10 cellular contexts compared by ENCODE assay signal in the genomic region with DNA sequence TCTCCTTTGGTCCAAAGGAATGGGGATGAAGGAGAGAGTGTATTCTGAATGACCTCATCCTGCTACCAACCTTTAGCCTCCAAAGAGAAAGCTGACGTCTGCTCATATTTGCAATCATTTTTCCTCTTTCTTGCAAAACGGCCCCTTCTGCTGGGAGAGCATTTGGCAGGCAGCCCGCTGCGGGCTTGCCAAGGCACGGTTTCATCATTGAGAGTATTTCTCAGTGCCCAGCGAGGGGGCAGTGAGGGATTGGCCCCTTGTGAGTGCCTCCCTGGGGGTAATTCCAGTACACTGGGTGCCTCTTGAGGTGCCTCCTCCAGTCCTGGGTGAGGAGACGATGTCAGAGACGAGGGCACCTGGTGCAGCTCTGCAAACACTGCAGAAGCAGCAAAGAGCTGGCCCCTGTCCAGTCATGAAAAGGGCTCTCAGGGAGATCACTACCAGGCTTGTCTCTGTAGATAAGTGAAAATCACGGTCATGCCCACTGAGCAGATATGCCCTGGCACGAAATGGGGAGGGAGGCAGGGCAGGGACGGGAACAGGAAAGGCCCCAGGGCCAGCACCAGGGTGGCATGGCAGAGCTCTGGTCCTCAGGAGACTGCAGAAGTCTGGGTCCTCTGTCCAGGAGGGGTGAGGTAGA. TPM values are rescaled to one million over a fixed set of nuclear protein-coding genes. Genes with fewer than 3 reads are reported as not detected.
DNase-seq lines count a peak whose midpoint lies in the region; ATAC-seq, FAIRE-seq and TF ChIP-seq lines count a peak whose summit lies in the region.
"Had no signal": no experiment of that assay in that cellular context is flagged by ENCODE, and none has a peak within 500 bp of the region (broad histone marks: within the 10 kb centered on the region; RNA-seq: fewer than 3 reads in every experiment).

No MANE protein-coding gene starts in this region.

- BruUV-seq in HepG2 (replicated peaks; lab: Mats Ljungman, UMichigan), result no TSS peak

- H3K9me3 ChIP-seq in HepG2 (ENCODE audit: low read length) (no peaks in the 10 kb centered on the region), SJCRH30 (replicated peaks) (no peaks in the 10 kb centered on the region)

- peaks cover 0 to 3% of the 10 kb centered on the region in 2 donors for H3K27me3 Mint-ChIP-seq in natural killer cell treated with Interleukin-12 subunit alpha and Interleukin-12 subunit beta and Interleukin-15 and Interleukin-18, amount 100 ng/mL, for 72 hours
- H3K27me3 Mint-ChIP-seq in natural killer cell (ENCODE audit: low read depth in 2 of 2), result peaks cover 6% of the 10 kb centered on the region in 2 donors

- TF ChIP-seq EP300 in HepG2 (IDR thresholded peaks at IDR 0.05; ENCODE audit: low read depth in 2 of 2, low read length in 2 of 2) (no peak), HepG2 (CRISPR knock-in tag; IDR thresholded peaks at IDR 0.05; ENCODE audit: borderline replicate concordance) (no peak)

- TF ChIP-seq RAD21 in HepG2 (CRISPR knock-in tag; IDR thresholded peaks at IDR 0.05), result no peak

- no peak overlapping the region for H2AFZ ChIP-seq in HepG2 (ENCODE audit: low read length)

- no peak overlapping the region for H3K4me3 ChIP-seq in HepG2 (replicated peaks in 1 of 3; ENCODE audit: insufficient read depth in 1 of 3, low read depth in 2 of 3, low read length in 3 of 3)
- no peak overlapping the region for H3K4me3 ChIP-seq in SJCRH30
- H3K4me3 ChIP-seq: cardiac muscle cell had no signal

- H3K4me1 ChIP-seq in HepG2 (ENCODE audit: insufficient read depth, low read length), result peaks cover 22% of the 10 kb centered on the region
- no peaks in the 10 kb centered on the region for H3K4me1 ChIP-seq in SJCRH30

- H4K20me1 ChIP-seq in HepG2 (ENCODE audit: insufficient read depth, low read length), result no peaks in the 10 kb centered on the region

- H3K79me2 ChIP-seq in HepG2 (ENCODE audit: insufficient read depth, low read length), result no peaks in the 10 kb centered on the region

- H3K4me2 ChIP-seq in HepG2 (ENCODE audit: low read depth, low read length), result no peak overlapping the region

- H3K27ac ChIP-seq in HepG2 (ENCODE audit: extremely low read length, insufficient read depth, low read length), result no peak overlapping the region
- no peak overlapping the region for H3K27ac ChIP-seq in SJCRH30
- H3K27ac ChIP-seq: cardiac muscle cell had no signal

- H3K36me3 Mint-ChIP-seq in natural killer cell treated with Interleukin-12 subunit alpha and Interleukin-12 subunit beta and Interleukin-15 and Interleukin-18, amount 100 ng/mL, for 72 hours, result no peaks in the 10 kb centered on the region
- H3K36me3 Mint-ChIP-seq in natural killer cell, result no peaks in the 10 kb centered on the region

- H3K9me3 Mint-ChIP-seq in natural killer cell treated with Interleukin-12 subunit alpha and Interleukin-12 subunit beta and Interleukin-15 and Interleukin-18, amount 100 ng/mL, for 72 hours, result no peaks in the 10 kb centered on the region
- H3K9me3 Mint-ChIP-seq in natural killer cell, result no peaks in the 10 kb centered on the region

- POLR2A ChIA-PET in HepG2 (lab: Yijun Ruan, JAX), result no interaction called here

- no peak overlapping the region for H3K9ac ChIP-seq in HepG2 (ENCODE audit: insufficient read depth, low read depth, low read length)

- H3K27ac Mint-ChIP-seq in natural killer cell treated with Interleukin-12 subunit alpha and Interleukin-12 subunit beta and Interleukin-15 and Interleukin-18, amount 100 ng/mL, for 72 hours, result no peak overlapping the region
- H3K27ac Mint-ChIP-seq in natural killer cell, result no peak overlapping the region
- H3K27ac Mint-ChIP-seq: activated CD4-positive, alpha-beta T cell treated with anti-CD3 and anti-CD28 coated beads for 36 hours had no signal

- no peak for TF ChIP-seq POLR2A in HepG2 (IDR thresholded peaks at IDR 0.05; ENCODE audit: insufficient read depth in 1 of 2, low read depth in 2 of 2, low read length in 2 of 2)

- intact Hi-C loops in natural killer cell (cut with micrococcal nuclease), result no loop called here
- intact Hi-C loops in HepG2 (cut with micrococcal nuclease; ENCODE audit: unreplicated experiment), result no loop called here

- ATAC-seq in natural killer cell treated with Interleukin-12 subunit alpha and Interleukin-12 subunit beta and Interleukin-15 and Interleukin-18, amount 100 ng/mL, for 72 hours, result no peak
- ATAC-seq in natural killer cell, result no peak
- no peak for ATAC-seq in HepG2
- no peak for ATAC-seq in GM18909 (IDR thresholded peaks at IDR 0.05; ENCODE audit: poor library complexity, unreplicated experiment)
- no peak for ATAC-seq in GM18498 (IDR thresholded peaks at IDR 0.05; ENCODE audit: unreplicated experiment)
- ATAC-seq: activated CD4-positive, alpha-beta T cell treated with anti-CD3 and anti-CD28 coated beads for 36 hours had no signal

- no peak overlapping the region for H3K4me3 Mint-ChIP-seq in natural killer cell treated with Interleukin-12 subunit alpha and Interleukin-12 subunit beta and Interleukin-15 and Interleukin-18, amount 100 ng/mL, for 72 hours
- H3K4me3 Mint-ChIP-seq in natural killer cell, result no peak overlapping the region
- H3K4me3 Mint-ChIP-seq: activated CD4-positive, alpha-beta T cell treated with anti-CD3 and anti-CD28 coated beads for 36 hours had no signal

- no peaks in the 10 kb centered on the region for H3K36me3 ChIP-seq in HepG2 (replicated peaks in 1 of 2; ENCODE audit: control insufficient read depth in 1 of 2, insufficient read depth in 2 of 2, low read length in 2 of 2)
- H3K36me3 ChIP-seq in SJCRH30, result no peaks in the 10 kb centered on the region
- H3K36me3 ChIP-seq: cardiac muscle cell had no signal

- TF ChIP-seq CTCF in natural killer cell (IDR thresholded peaks at IDR 0.05), result no peak
- TF ChIP-seq CTCF in HepG2 (CRISPR knock-in tag; IDR thresholded peaks at IDR 0.05), result no peak

- DNase-seq in natural killer cell treated with Interleukin-12 subunit alpha and Interleukin-12 subunit beta and Interleukin-15 and Interleukin-18, amount 100 ng/mL, for 72 hours (ENCODE audit: low spot score), result peak; percentile 35
- DNase-seq in natural killer cell (no peak), astrocyte of the hippocampus (ENCODE audit: low read depth, low spot score) (peak; percentile 51), HepG2 (ENCODE audit: low spot score) (no peak), NCI-H774 (lab: John Stamatoyannopoulos, UW) (no peak), SJCRH30 (no peak)
- DNase-seq: activated CD4-positive, alpha-beta T cell treated with anti-CD3 and anti-CD28 coated beads for 36 hours had no signal

- H3K4me1 Mint-ChIP-seq in natural killer cell treated with Interleukin-12 subunit alpha and Interleukin-12 subunit beta and Interleukin-15 and Interleukin-18, amount 100 ng/mL, for 72 hours (ENCODE audit: low read depth in 2 of 2), result no peaks in the 10 kb centered on the region
- no peaks in the 10 kb centered on the region for H3K4me1 Mint-ChIP-seq in natural killer cell
- H3K4me1 Mint-ChIP-seq: activated CD4-positive, alpha-beta T cell treated with anti-CD3 and anti-CD28 coated beads for 36 hours had no signal

- CTCF ChIA-PET in HepG2 (lab: Yijun Ruan, JAX; ENCODE audit: low intra/inter-chr PET ratio, low total read pairs), result no interaction called here

- in situ Hi-C loops in HepG2 (cut with HindIII; ENCODE audit: extremely low pct_ligation_motif_present, low pct_unique_long_range_greater_than_20kb), result no loop called here

- 2% methylated on average over 11 of the region's 11 CpGs for WGBS in HepG2 (ENCODE audit: low lambda C conversion rate)

- peaks cover 9 to 24% of the 10 kb centered on the region in 2 experiments for H3K27me3 ChIP-seq in HepG2 (ENCODE audit: control insufficient read depth in 1 of 2, insufficient read depth in 2 of 2, low read length in 2 of 2)
- peaks cover 41% of the 10 kb centered on the region for H3K27me3 ChIP-seq in SJCRH30
- H3K27me3 ChIP-seq: cardiac muscle cell had no signal

- FAIRE-seq in HepG2 (lab: Jason Lieb, UNC), result no peak

TF ChIP-seq in HepG2, 621 proteins besides CTCF, POLR2A, EP300 and RAD21:
- TF ChIP-seq NCOA2 (CRISPR knock-in tag; IDR thresholded peaks at IDR 0.05), result no peak
- peak; percentile 59; the same call in 1 of the 2 replicates for TF ChIP-seq CEBPB (IDR thresholded peaks at IDR 0.05; ENCODE audit: borderline replicate concordance, low read depth, low read length)
- TF ChIP-seq MAFK (conservative IDR thresholded peaks at IDR 0.05 in 1 of 2, IDR thresholded peaks at IDR 0.05 in 1 of 2; ENCODE audit: low read length in 2 of 2), result 0 out of 4 replicates have a peak, but pooled peaks have one; percentile 18 to 22
- TF ChIP-seq ZNF761 (CRISPR knock-in tag; conservative IDR thresholded peaks at IDR 0.05), result no peak

RNA-seq across cellular contexts. Expression of a gene that starts 48.7 kb away (rescaled TPM):
- not detected for total RNA-seq in natural killer cell treated with Interleukin-12 subunit alpha and Interleukin-12 subunit beta and Interleukin-15 and Interleukin-18, amount 100 ng/mL, for 72 hours
- total RNA-seq in natural killer cell (not detected), HepG2 (2016; rRNA removed; fragmentation: Illumina TruSeq; extraction: Trizol) (1.7 and 1.9 TPM in 2 replicates)
- total RNA-seq in HepG2 (2016; cell fraction: cytosol; rRNA removed; fragmentation: Illumina TruSeq; extraction: Trizol; ENCODE audit: low read depth), result 0.10 and 0.53 TPM in 2 replicates
- 1.3 and 2.2 TPM in 2 replicates for total RNA-seq in HepG2 (2016; cell fraction: insoluble cytoplasmic fraction; rRNA removed; fragmentation: Illumina TruSeq; extraction: Trizol)
- total RNA-seq in HepG2 (2016; cell fraction: membrane; rRNA removed; fragmentation: Illumina TruSeq; extraction: Trizol), result 0.80 and 1.6 TPM in 2 replicates
- 1.3 TPM in 2 replicates for total RNA-seq in HepG2 (2016; cell fraction: nucleus; rRNA removed; fragmentation: Illumina TruSeq; extraction: Trizol)
- polyA plus RNA-seq in HepG2 (2011; rRNA removed), result 3.4 and 4.9 TPM in 2 replicates
- polyA plus RNA-seq in HepG2 (2011; cell fraction: cytosol; rRNA removed), result 1.9 and 3.3 TPM in 2 replicates
- 12.2 and 16.4 TPM in 2 replicates for polyA plus RNA-seq in HepG2 (2011; cell fraction: nucleus; rRNA removed)
- 3.5 and 6.3 TPM in 2 replicates for polyA plus RNA-seq in HepG2 (2012)
- polyA plus RNA-seq in HepG2 (2016; cell fraction: cytosol; fragmentation: Illumina TruSeq; extraction: Trizol; ENCODE audit: low read depth), result 0.17 TPM in 2 replicates
- 1.8 and 2.1 TPM in 2 replicates for polyA plus RNA-seq in HepG2 (2016; cell fraction: insoluble cytoplasmic fraction; fragmentation: Illumina TruSeq; extraction: Trizol; ENCODE audit: low read depth)
- polyA plus RNA-seq in HepG2 (2016; cell fraction: membrane; fragmentation: Illumina TruSeq; extraction: Trizol; ENCODE audit: low read depth), result 0.12 and 0.47 TPM in 2 replicates
- 3.9 and 4.1 TPM in 2 replicates for polyA plus RNA-seq in HepG2 (2016; cell fraction: nucleus; fragmentation: Illumina TruSeq; extraction: Trizol; ENCODE audit: insufficient read depth, low read depth)
- polyA minus RNA-seq in HepG2 (2011; rRNA and poly(A)+ RNA removed; ENCODE audit: low replicate concordance), result 9.0 TPM in 1 of 2 replicates, not detected in the other
- 4.0 and 5.5 TPM in 2 replicates for polyA minus RNA-seq in HepG2 (2011; cell fraction: cytosol; rRNA and poly(A)+ RNA removed)
- 4.5 and 5.2 TPM in 2 replicates for polyA minus RNA-seq in HepG2 (2011; cell fraction: nucleus; rRNA and poly(A)+ RNA removed)
- not detected in 2 replicates for total RNA-seq in SJCRH30 (2014; rRNA removed; shearing (Covaris generic))
- total RNA-seq: activated CD4-positive, alpha-beta T cell treated with anti-CD3 and anti-CD28 coated beads for 36 hours; cardiac muscle cell had no signal
- polyA plus RNA-seq: cardiac muscle cell had no signal

Comparison
In these comparisons a context has a peak if more than half of its experiments do, and no peak if none do; other contexts are left out.
1. DNase-seq: peak in natural killer cell treated with Interleukin-12 subunit alpha and Interleukin-12 subunit beta and Interleukin-15 and Interleukin-18, amount 100 ng/mL, for 72 hours (single experiment) and astrocyte of the hippocampus (single experiment); none in natural killer cell (single experiment), HepG2 (single experiment), NCI-H774 (single experiment) and SJCRH30 (0 of 2).